12 cellular contexts compared by ENCODE assay signal in the genomic region with DNA sequence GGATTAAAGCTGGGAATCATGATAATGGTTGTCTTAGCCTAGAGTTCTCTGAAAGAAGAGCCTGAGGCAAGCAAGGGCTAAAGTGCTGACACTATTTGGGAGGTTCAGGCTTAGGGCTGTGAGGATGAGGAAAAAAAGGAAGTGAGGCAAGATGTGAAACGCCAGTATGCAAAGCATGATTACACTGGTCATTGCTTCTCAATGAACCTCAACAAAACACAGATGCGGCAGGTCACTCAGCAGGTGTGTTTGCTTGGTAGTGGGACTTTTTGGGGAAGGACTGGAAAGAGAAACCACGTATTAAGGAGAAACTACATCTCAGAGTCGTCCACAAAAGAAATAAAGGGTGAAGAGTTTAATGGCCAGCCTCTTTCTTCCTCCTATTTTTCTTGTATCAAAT.
DNase-seq lines count a peak whose midpoint lies in the region; ATAC-seq and TF ChIP-seq lines count a peak whose summit lies in the region.
"Had no signal": no experiment of that assay in that cellular context is flagged by ENCODE, and none has a peak within 500 bp of the region (broad histone marks: within the 10 kb centered on the region; RNA-seq: fewer than 3 reads in every experiment).

No MANE protein-coding gene starts in this region.

- H3K27ac ChIP-seq in GM23338 (ENCODE audit: low read depth): no peak overlapping the region
- H3K27ac ChIP-seq: hepatocyte, upper lobe of right lung had no signal

- H3K27me3 ChIP-seq in GM23338 (ENCODE audit: insufficient read depth): no peaks in the 10 kb centered on the region
- H3K27me3 ChIP-seq: upper lobe of right lung had no signal

- H3F3A ChIP-seq in GM23338 (replicated peaks; ENCODE audit: low read depth): no peaks in the 10 kb centered on the region

- H3K9me3 Mint-ChIP-seq in GM23338: no peaks in the 10 kb centered on the region
- H3K9me3 Mint-ChIP-seq in WTC11: no peaks in the 10 kb centered on the region
- peaks cover 0 to 2% of the 10 kb centered on the region in 2 donors for H3K9me3 Mint-ChIP-seq in natural killer cell
- H3K9me3 Mint-ChIP-seq: activated naive CD4-positive, alpha-beta T cell treated with anti-CD3 and anti-CD28 coated beads, Interleukin-2, amount 50 U/mL, for 72 hours had no signal

- DNase-seq in SKM-1 treated with dmso at 0.1 percent for 144 hours (lab: John Stamatoyannopoulos, UW; ENCODE audit: unreplicated experiment): peak; percentile 30
- DNase-seq in SKM-1 (lab: John Stamatoyannopoulos, UW; ENCODE audit: unreplicated experiment): no peak
- DNase-seq in GM23338 (ENCODE audit: low spot score): no peak
- no peak for DNase-seq in DMS 273 (lab: John Stamatoyannopoulos, UW; ENCODE audit: unreplicated experiment)
- no peak for DNase-seq in WTC11 (ENCODE audit: low spot score)
- no peak for DNase-seq in natural killer cell
- DNase-seq in cerebellar cortex (ENCODE audit: low spot score): no peak
- DNase-seq: retina, upper lobe of right lung had no signal

- H3K9me2 ChIP-seq in GM23338 (ENCODE audit: insufficient read depth): no peaks in the 10 kb centered on the region

- no peak for TF ChIP-seq CTCF in GM23338 (conservative IDR thresholded peaks at IDR 0.05; ENCODE audit: low read depth in 2 of 2)
- TF ChIP-seq CTCF in WTC11 (IDR thresholded peaks at IDR 0.05): no peak
- TF ChIP-seq CTCF in natural killer cell (IDR thresholded peaks at IDR 0.05): no peak

- intact Hi-C loops in natural killer cell (cut with micrococcal nuclease): no loop called here

- H2AFZ ChIP-seq in GM23338: peak overlapping the region; percentile 56
- H2AFZ ChIP-seq: hepatocyte had no signal

- no peaks in the 10 kb centered on the region for H3K36me3 ChIP-seq in GM23338 (ENCODE audit: insufficient read depth)
- H3K36me3 ChIP-seq: upper lobe of right lung had no signal

- CTCF ChIA-PET in WTC11 (lab: Charles Lee): no interaction called here

- no peaks in the 10 kb centered on the region for H3K27me3 Mint-ChIP-seq in GM23338 (ENCODE audit: insufficient read depth, low read depth, poor library complexity)
- peaks cover 2% of the 10 kb centered on the region for H3K27me3 Mint-ChIP-seq in WTC11 (ENCODE audit: low read depth)
- H3K27me3 Mint-ChIP-seq in natural killer cell (ENCODE audit: low read depth in 2 of 2): peaks cover 0 to 9% of the 10 kb centered on the region in 2 donors

- no peaks in the 10 kb centered on the region for H4K20me1 ChIP-seq in GM23338 (replicated peaks; ENCODE audit: insufficient read depth)

- POLR2A ChIA-PET in WTC11 (lab: Charles Lee): no interaction called here

- no peaks in the 10 kb centered on the region; the same call in 2 of the 3 replicates for H3K4me1 Mint-ChIP-seq in GM23338
- peaks cover 11% of the 10 kb centered on the region for H3K4me1 Mint-ChIP-seq in WTC11
- no peaks in the 10 kb centered on the region for H3K4me1 Mint-ChIP-seq in natural killer cell

- H3K4me3 Mint-ChIP-seq in GM23338 (no peak overlapping the region), WTC11 (no peak overlapping the region), natural killer cell (no peak overlapping the region)

- no peaks in the 10 kb centered on the region for H3K4me1 ChIP-seq in GM23338 (ENCODE audit: insufficient read depth)
- H3K4me1 ChIP-seq: upper lobe of right lung had no signal

- H3K4me3 ChIP-seq in GM23338: no peak overlapping the region
- H3K4me3 ChIP-seq: hepatocyte, upper lobe of right lung had no signal

- ATAC-seq in GM23338 (no peak), HG03354 (IDR thresholded peaks at IDR 0.05; ENCODE audit: poor library complexity, severe bottlenecking, unreplicated experiment) (peak; percentile 98), WTC11 (no peak; the same call in 1 of the 2 replicates), natural killer cell (no peak)
- ATAC-seq: activated naive CD4-positive, alpha-beta T cell treated with anti-CD3 and anti-CD28 coated beads, Interleukin-2, amount 50 U/mL, for 72 hours; upper lobe of right lung had no signal

- H3K79me2 ChIP-seq in GM23338 (replicated peaks; ENCODE audit: insufficient read depth): no peaks in the 10 kb centered on the region
- H3K79me2 ChIP-seq: hepatocyte had no signal

- H3K27ac Mint-ChIP-seq in GM23338: no peak overlapping the region
- no peak overlapping the region for H3K27ac Mint-ChIP-seq in WTC11
- H3K27ac Mint-ChIP-seq in natural killer cell: no peak overlapping the region
- H3K27ac Mint-ChIP-seq: activated naive CD4-positive, alpha-beta T cell treated with anti-CD3 and anti-CD28 coated beads, Interleukin-2, amount 50 U/mL, for 72 hours had no signal

- no peak overlapping the region for H3K4me2 ChIP-seq in GM23338
- H3K4me2 ChIP-seq: hepatocyte had no signal

- H3K36me3 Mint-ChIP-seq in GM23338 (ENCODE audit: low read depth) (no peaks in the 10 kb centered on the region), WTC11 (no peaks in the 10 kb centered on the region), natural killer cell (no peaks in the 10 kb centered on the region)
- H3K36me3 Mint-ChIP-seq: activated naive CD4-positive, alpha-beta T cell treated with anti-CD3 and anti-CD28 coated beads, Interleukin-2, amount 50 U/mL, for 72 hours had no signal

TF ChIP-seq in GM23338, 12 proteins besides CTCF, POLR2A, EP300 and RAD21 (continues in another document):
- TF ChIP-seq POLR2AphosphoS5 (IDR thresholded peaks at IDR 0.05; ENCODE audit: low read depth) (no peak), JUNB (IDR thresholded peaks at IDR 0.05; ENCODE audit: unreplicated experiment) (no peak), EZH2phosphoT487 (IDR thresholded peaks at IDR 0.05; ENCODE audit: unreplicated experiment) (no peak), ZNF331 (CRISPR knock-in tag; IDR thresholded peaks at IDR 0.05; ENCODE audit: low read depth) (no peak), STAT1 (IDR thresholded peaks at IDR 0.05; ENCODE audit: unreplicated experiment) (no peak), CREB1 (CRISPR knock-in tag; IDR thresholded peaks at IDR 0.05; ENCODE audit: low read depth) (no peak), NANOG (IDR thresholded peaks at IDR 0.05; ENCODE audit: borderline replicate concordance) (no peak)

TF ChIP-seq in WTC11, 78 proteins besides CTCF, POLR2A, EP300 and RAD21 (continues in another document):
- no peak for TF ChIP-seq ZNF671 (CRISPR knock-in tag; IDR thresholded peaks at IDR 0.05)
- TF ChIP-seq, protein P1, sequence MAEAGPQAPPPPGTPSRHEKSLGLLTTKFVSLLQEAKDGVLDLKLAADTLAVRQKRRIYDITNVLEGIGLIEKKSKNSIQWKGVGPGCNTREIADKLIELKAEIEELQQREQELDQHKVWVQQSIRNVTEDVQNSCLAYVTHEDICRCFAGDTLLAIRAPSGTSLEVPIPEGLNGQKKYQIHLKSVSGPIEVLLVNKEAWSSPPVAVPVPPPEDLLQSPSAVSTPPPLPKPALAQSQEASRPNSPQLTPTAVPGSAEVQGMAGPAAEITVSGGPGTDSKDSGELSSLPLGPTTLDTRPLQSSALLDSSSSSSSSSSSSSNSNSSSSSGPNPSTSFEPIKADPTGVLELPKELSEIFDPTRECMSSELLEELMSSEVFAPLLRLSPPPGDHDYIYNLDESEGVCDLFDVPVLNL (CRISPR knock-in tag; IDR thresholded peaks at IDR 0.05; ENCODE audit: borderline replicate concordance, low read depth): no peak
- TF ChIP-seq GABPB1 (CRISPR knock-in tag; IDR thresholded peaks at IDR 0.05): no peak
- TF ChIP-seq FOXJ3 (CRISPR knock-in tag; IDR thresholded peaks at IDR 0.05; ENCODE audit: borderline replicate concordance): no peak
- TF ChIP-seq, protein P2, sequence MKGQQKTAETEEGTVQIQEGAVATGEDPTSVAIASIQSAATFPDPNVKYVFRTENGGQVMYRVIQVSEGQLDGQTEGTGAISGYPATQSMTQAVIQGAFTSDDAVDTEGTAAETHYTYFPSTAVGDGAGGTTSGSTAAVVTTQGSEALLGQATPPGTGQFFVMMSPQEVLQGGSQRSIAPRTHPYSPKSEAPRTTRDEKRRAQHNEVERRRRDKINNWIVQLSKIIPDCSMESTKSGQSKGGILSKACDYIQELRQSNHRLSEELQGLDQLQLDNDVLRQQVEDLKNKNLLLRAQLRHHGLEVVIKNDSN (CRISPR knock-in tag; IDR thresholded peaks at IDR 0.05): no peak
- TF ChIP-seq ZSCAN18 (CRISPR knock-in tag; IDR thresholded peaks at IDR 0.05): no peak
- no peak for TF ChIP-seq NR1H2 (CRISPR knock-in tag; IDR thresholded peaks at IDR 0.05)
- TF ChIP-seq, protein P3, sequence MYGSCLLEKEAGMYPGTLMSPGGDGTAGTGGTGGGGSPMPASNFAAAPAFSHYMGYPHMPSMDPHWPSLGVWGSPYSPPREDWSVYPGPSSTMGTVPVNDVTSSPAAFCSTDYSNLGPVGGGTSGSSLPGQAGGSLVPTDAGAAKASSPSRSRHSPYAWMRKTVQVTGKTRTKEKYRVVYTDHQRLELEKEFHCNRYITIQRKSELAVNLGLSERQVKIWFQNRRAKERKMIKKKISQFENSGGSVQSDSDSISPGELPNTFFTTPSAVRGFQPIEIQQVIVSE (CRISPR knock-in tag; IDR thresholded peaks at IDR 0.05; ENCODE audit: borderline replicate concordance): no peak
- no peak for TF ChIP-seq TEAD1 (CRISPR knock-in tag; IDR thresholded peaks at IDR 0.05)
- TF ChIP-seq ESRRA (CRISPR knock-in tag; IDR thresholded peaks at IDR 0.05; ENCODE audit: borderline replicate concordance): no peak
